In genomic region chr17:5769936-5770335, GRCh38 we compare ENCODE assay signal across 19 cellular contexts.
DNase-seq lines count a peak whose midpoint lies in the region; ATAC-seq, FAIRE-seq and TF ChIP-seq lines count a peak whose summit lies in the region.
"Had no signal": no experiment of that assay in that cellular context is flagged by ENCODE, and none has a peak within 500 bp of the region (broad histone marks: within the 10 kb centered on the region; RNA-seq: fewer than 3 reads in every experiment).

No MANE protein-coding gene starts in this region.

- no peak overlapping the region; the same call in none of the 2 replicates for H4K8ac ChIP-seq in H1 (ENCODE audit: extremely low read depth, insufficient read depth, low read length)

- TF ChIP-seq CTCF in H1 (IDR thresholded peaks at IDR 0.05; ENCODE audit: control extremely low read depth in 1 of 3, insufficient read depth in 1 of 3, low read depth in 1 of 3, low read length in 3 of 3) = no peak

- CTCF ChIA-PET in H1 (lab: Charles Lee; ENCODE audit: partially characterized antibody) = interaction anchor here (3.3 kb wide), 1 partner anchor 63 kb away, joined by 16 read pairs; no protein-coding TSS in a partner anchor

- H4K5ac ChIP-seq in H1 (ENCODE audit: insufficient read length, low read depth, low read length) = no peak overlapping the region

- FAIRE-seq in H1 (lab: Jason Lieb, UNC) = no peak

- H3K4ac ChIP-seq in H1 (replicated peaks; ENCODE audit: insufficient read length, low read depth, low read length) = no peak overlapping the region

- H3K4me3 ChIP-seq in H7 (ENCODE audit: insufficient read depth, low read depth, low read length) (no peak overlapping the region), H1 (ENCODE audit: extremely low read depth in 1 of 4, insufficient read depth in 2 of 4, low read depth in 3 of 4, low read length in 4 of 4) (no peak overlapping the region), neuron (ENCODE audit: low read length) (peak overlapping the region; percentile 42)
- H3K4me3 ChIP-seq: left ventricle myocardium inferior, prostate gland, stomach, uterus had no signal

- no peaks in the 10 kb centered on the region; a peak in 1 of 4 replicates for H3K9me3 ChIP-seq in H1 (ENCODE audit: insufficient read depth in 2 of 2, low read depth in 1 of 2, low read length in 1 of 2)
- H3K9me3 ChIP-seq in neuron (ENCODE audit: low read length) = no peaks in the 10 kb centered on the region
- H3K9me3 ChIP-seq: left ventricle myocardium inferior, prostate gland, stomach, uterus had no signal

- ATAC-seq in GM19395 (IDR thresholded peaks at IDR 0.05; ENCODE audit: unreplicated experiment) = no peak
- ATAC-seq in HG02885 (IDR thresholded peaks at IDR 0.05; ENCODE audit: poor library complexity, unreplicated experiment) = no peak
- ATAC-seq: activated T-cell treated with anti-CD3 and anti-CD28 coated beads, Interleukin-2, amount 50 U/mL, for 72 hours; SK-N-SH treated with all-trans-retinoic acid at 6 μM for 48 hours had no signal

- H3K14ac ChIP-seq in H1 (ENCODE audit: insufficient read length) = no peak overlapping the region

- no peaks in the 10 kb centered on the region for H3K79me2 ChIP-seq in H1 (ENCODE audit: control insufficient read depth in 1 of 2, insufficient read depth in 2 of 2, low read length in 2 of 2)

- H2BK5ac ChIP-seq in H1 (ENCODE audit: low read depth, low read length) = no peak overlapping the region

- H3K4me1 ChIP-seq in H1 (replicated peaks in 1 of 4; ENCODE audit: control insufficient read depth in 3 of 4, insufficient read depth in 4 of 4, low read length in 3 of 4) (peaks cover 3 to 12% (median 7%) of the 10 kb centered on the region in 4 experiments), neuron (ENCODE audit: insufficient read depth, low read length) (peaks cover 21% of the 10 kb centered on the region)
- H3K4me1 ChIP-seq: left ventricle myocardium inferior, prostate gland, stomach, uterus had no signal

- no peak for TF ChIP-seq EP300 in H1 (IDR thresholded peaks at IDR 0.05; ENCODE audit: borderline replicate concordance in 1 of 2, low read depth in 2 of 2, low read length in 2 of 2)

- peaks cover 2% of the 10 kb centered on the region; the same call in 1 of the 2 replicates for H3K27me3 ChIP-seq in H7 (ENCODE audit: control insufficient read depth, insufficient read depth, low read length)
- H3K27me3 ChIP-seq in H1 (replicated peaks in 1 of 4; ENCODE audit: control insufficient read depth in 3 of 4, extremely low read depth in 1 of 4, insufficient read depth in 3 of 4, low read length in 3 of 4) = no peaks in the 10 kb centered on the region; a peak in 4 of 7 replicates
- no peaks in the 10 kb centered on the region for H3K27me3 ChIP-seq in neuron (ENCODE audit: insufficient read depth, low read length)
- H3K27me3 ChIP-seq: uterus had no signal

- H3K36me3 ChIP-seq in H7 (replicated peaks; ENCODE audit: control insufficient read depth, insufficient read depth, low read length) (no peaks in the 10 kb centered on the region), H1 (ENCODE audit: control insufficient read depth in 2 of 4, insufficient read depth in 4 of 4, low read length in 3 of 4) (no peaks in the 10 kb centered on the region), neuron (ENCODE audit: insufficient read depth, low read length) (no peaks in the 10 kb centered on the region)
- H3K36me3 ChIP-seq: left ventricle myocardium inferior, prostate gland, stomach, uterus had no signal

- no peak for TF ChIP-seq POLR2A in H1 (IDR thresholded peaks at IDR 0.05; ENCODE audit: control extremely low read depth in 1 of 2, low read depth in 2 of 2, low read length in 2 of 2)

- no peaks in the 10 kb centered on the region for H4K20me1 ChIP-seq in H1 (replicated peaks in 1 of 2; ENCODE audit: control insufficient read depth in 1 of 2, insufficient read depth in 2 of 2, low read length in 2 of 2)

- H3K79me1 ChIP-seq in H1 (ENCODE audit: low read depth, low read length) = no peaks in the 10 kb centered on the region

- H2BK20ac ChIP-seq in H1 (ENCODE audit: low read length) = no peak overlapping the region

- 67% methylated on average over 10 of the region's 10 CpGs; no CpG with 5 or more reads in 1 of the 2 experiments for WGBS in H1 (ENCODE audit: extremely low coverage in 1 of 2, insufficient coverage in 1 of 2, insufficient read length in 1 of 2, insufficient replicate concordance in 2 of 2, low coverage in 1 of 2, low lambda C conversion rate in 2 of 2, missing lambda C conversion rate in 1 of 2), 2 experiments

- H2AFZ ChIP-seq in H1 (ENCODE audit: low read length) (no peak overlapping the region), neuron (ENCODE audit: low read depth, low read length) (peak overlapping the region; percentile 19)

- H2BK12ac ChIP-seq in H1 (ENCODE audit: low read depth, low read length) = 0 out of 2 replicates have a peak overlapping the region, but pooled peaks have one; percentile 39

- no peak overlapping the region for H2BK120ac ChIP-seq in H1 (replicated peaks; ENCODE audit: low read depth, low read length)

- no peak overlapping the region for H3K27ac ChIP-seq in H1 (ENCODE audit: low read depth, low read length)
- H3K27ac ChIP-seq: HL-60, left ventricle myocardium inferior, prostate gland, stomach, uterus had no signal

- no peak overlapping the region for H4K91ac ChIP-seq in H1 (replicated peaks; ENCODE audit: insufficient read length, low read length)

- H2AK5ac ChIP-seq in H1 (ENCODE audit: low read depth, low read length) = no peak overlapping the region

- DNase-seq in H7 = peak; percentile 58
- peak; percentile 44 for DNase-seq in NCI-H2227 (lab: John Stamatoyannopoulos, UW; ENCODE audit: unreplicated experiment)
- DNase-seq in H1 (ENCODE audit: low read depth in 1 of 2, low spot score in 2 of 2) = no peak
- DNase-seq in SW 1271 (lab: John Stamatoyannopoulos, UW) = no peak
- DNase-seq: activated CD4-positive, alpha-beta memory T cell treated with anti-CD3 and anti-CD28 coated beads for 36 hours; activated T-cell treated with anti-CD3 and anti-CD28 coated beads, Interleukin-2, amount 50 U/mL, for 72 hours; C1 segment of cervical spinal cord; HFFc6; hippocampal formation; Kasumi-1; left ventricle myocardium inferior; stomach; uterus had no signal

- H3K18ac ChIP-seq in H1 (ENCODE audit: extremely low read depth, low read length) = no peak overlapping the region

- H3K23me2 ChIP-seq in H1 (ENCODE audit: low read depth, low read length) = no peaks in the 10 kb centered on the region

- H3K4me2 ChIP-seq in H1 (ENCODE audit: insufficient read depth in 1 of 2, low read depth in 2 of 2, low read length in 2 of 2) = peak overlapping the region in 1 of 2 experiments; percentile 38; a peak in 2 of 4 replicates

- H3K23ac ChIP-seq in H1 (ENCODE audit: insufficient read length) = no peak overlapping the region

- POLR2A ChIA-PET in H1 (lab: Charles Lee; ENCODE audit: partially characterized antibody) = no interaction called here

- no peak overlapping the region for H3K9ac ChIP-seq in H1 (replicated peaks in 1 of 4; ENCODE audit: extremely low read depth in 1 of 4, low read depth in 3 of 4, low read length in 3 of 4)

- no peak overlapping the region for H3K56ac ChIP-seq in H1 (replicated peaks; ENCODE audit: insufficient read length, low read depth, low read length)

- TF ChIP-seq RAD21 in H1 (IDR thresholded peaks at IDR 0.05 in 1 of 2, conservative IDR thresholded peaks at IDR 0.05 in 1 of 2; ENCODE audit: low read depth in 2 of 2, low read length in 2 of 2) = no peak

- no peak overlapping the region for H2BK15ac ChIP-seq in H1 (ENCODE audit: low read length)

TF ChIP-seq in H1, 55 proteins besides CTCF, POLR2A, EP300 and RAD21:
- TF ChIP-seq SIN3A (conservative IDR thresholded peaks at IDR 0.05 in 1 of 2, IDR thresholded peaks at IDR 0.05 in 1 of 2; ENCODE audit: low read depth in 1 of 2, low read length in 2 of 2) = no peak
- no peak for TF ChIP-seq SP2 (IDR thresholded peaks at IDR 0.05; ENCODE audit: low read length)
- no peak for TF ChIP-seq ZNF274 (IDR thresholded peaks at IDR 0.05; ENCODE audit: borderline replicate concordance, extremely low read depth, low read length)
- TF ChIP-seq EZH2 (IDR thresholded peaks at IDR 0.05; ENCODE audit: low read depth, low read length, severe bottlenecking) = no peak
- no peak for TF ChIP-seq RXRA (IDR thresholded peaks at IDR 0.05; ENCODE audit: insufficient read depth, low read depth, low read length)
- no peak for TF ChIP-seq HDAC6 (IDR thresholded peaks at IDR 0.05; ENCODE audit: low read depth, low read length)
- no peak for TF ChIP-seq RBBP5 (IDR thresholded peaks at IDR 0.05; ENCODE audit: borderline replicate concordance, low read depth, low read length)
- no peak for TF ChIP-seq SIX5 (IDR thresholded peaks at IDR 0.05; ENCODE audit: low read depth, low read length)
- no peak for TF ChIP-seq HDAC2 (IDR thresholded peaks at IDR 0.05; ENCODE audit: borderline replicate concordance in 1 of 2, low read depth in 2 of 2, low read length in 2 of 2)
- no peak for TF ChIP-seq RFX5 (IDR thresholded peaks at IDR 0.05; ENCODE audit: borderline replicate concordance, low read depth, low read length)
- TF ChIP-seq E2F6 (IDR thresholded peaks at IDR 0.05) = no peak
- TF ChIP-seq TEAD4 (IDR thresholded peaks at IDR 0.05; ENCODE audit: low read depth, low read length) = no peak
- TF ChIP-seq USF2 (IDR thresholded peaks at IDR 0.05; ENCODE audit: low read length) = no peak
- no peak for TF ChIP-seq MAFK (IDR thresholded peaks at IDR 0.05; ENCODE audit: low read depth, low read length)
- TF ChIP-seq CBX5 (IDR thresholded peaks at IDR 0.05; ENCODE audit: low read depth, low read length) = no peak
- TF ChIP-seq MAX (IDR thresholded peaks at IDR 0.05) = no peak

Comparison
In these comparisons a context has a peak if more than half of its experiments do, and no peak if none do; other contexts are left out.
1. DNase-seq: peak in H7 (single experiment) and NCI-H2227 (single experiment); none in H1 (0 of 2) and SW 1271 (0 of 2).